ENCODE assay signal across 1 cellular context in the genomic region with DNA sequence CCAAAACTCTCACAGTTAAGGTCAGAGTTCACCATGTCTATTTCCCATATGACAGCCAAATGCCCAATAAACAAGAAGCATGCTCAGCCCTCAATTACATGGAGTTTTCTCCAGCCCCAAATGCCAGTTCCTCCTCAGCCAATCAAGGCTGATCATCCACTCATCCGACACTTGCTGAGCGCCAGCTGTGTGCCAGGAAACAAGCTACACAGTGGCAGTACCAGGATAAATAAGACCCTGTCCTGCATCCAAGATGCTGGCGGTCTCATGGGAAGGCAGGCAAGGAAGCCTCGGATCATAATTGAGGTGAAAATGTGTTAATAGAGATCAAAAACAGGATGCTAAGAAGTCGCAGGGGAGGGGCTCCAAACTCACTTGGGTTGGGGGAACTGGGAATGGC.
TF ChIP-seq lines count a peak whose summit lies in the region.

No MANE protein-coding gene starts in this region.

TF ChIP-seq in GM12878, 131 proteins besides CTCF, POLR2A, EP300 and RAD21:
- TF ChIP-seq NFIC (IDR thresholded peaks at IDR 0.05; ENCODE audit: low read depth, low read length) (no peak), NR2C1 (IDR thresholded peaks at IDR 0.05) (0 out of 2 replicates have a peak, but pooled peaks have one; percentile 44), BHLHE40 (IDR thresholded peaks at IDR 0.05; ENCODE audit: borderline replicate concordance in 1 of 2, low read depth in 2 of 2, low read length in 1 of 2) (no peak), RFX5 (IDR thresholded peaks at IDR 0.05; ENCODE audit: low read depth, low read length) (no peak), NR2F1 (conservative IDR thresholded peaks at IDR 0.05) (0 out of 2 replicates have a peak, but pooled peaks have one; percentile 37)
- TF ChIP-seq, protein P1, sequence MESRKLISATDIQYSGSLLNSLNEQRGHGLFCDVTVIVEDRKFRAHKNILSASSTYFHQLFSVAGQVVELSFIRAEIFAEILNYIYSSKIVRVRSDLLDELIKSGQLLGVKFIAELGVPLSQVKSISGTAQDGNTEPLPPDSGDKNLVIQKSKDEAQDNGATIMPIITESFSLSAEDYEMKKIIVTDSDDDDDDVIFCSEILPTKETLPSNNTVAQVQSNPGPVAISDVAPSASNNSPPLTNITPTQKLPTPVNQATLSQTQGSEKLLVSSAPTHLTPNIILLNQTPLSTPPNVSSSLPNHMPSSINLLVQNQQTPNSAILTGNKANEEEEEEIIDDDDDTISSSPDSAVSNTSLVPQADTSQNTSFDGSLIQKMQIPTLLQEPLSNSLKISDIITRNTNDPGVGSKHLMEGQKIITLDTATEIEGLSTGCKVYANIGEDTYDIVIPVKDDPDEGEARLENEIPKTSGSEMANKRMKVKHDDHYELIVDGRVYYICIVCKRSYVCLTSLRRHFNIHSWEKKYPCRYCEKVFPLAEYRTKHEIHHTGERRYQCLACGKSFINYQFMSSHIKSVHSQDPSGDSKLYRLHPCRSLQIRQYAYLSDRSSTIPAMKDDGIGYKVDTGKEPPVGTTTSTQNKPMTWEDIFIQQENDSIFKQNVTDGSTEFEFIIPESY (IDR thresholded peaks at IDR 0.05), result no peak
